In the genomic region with DNA sequence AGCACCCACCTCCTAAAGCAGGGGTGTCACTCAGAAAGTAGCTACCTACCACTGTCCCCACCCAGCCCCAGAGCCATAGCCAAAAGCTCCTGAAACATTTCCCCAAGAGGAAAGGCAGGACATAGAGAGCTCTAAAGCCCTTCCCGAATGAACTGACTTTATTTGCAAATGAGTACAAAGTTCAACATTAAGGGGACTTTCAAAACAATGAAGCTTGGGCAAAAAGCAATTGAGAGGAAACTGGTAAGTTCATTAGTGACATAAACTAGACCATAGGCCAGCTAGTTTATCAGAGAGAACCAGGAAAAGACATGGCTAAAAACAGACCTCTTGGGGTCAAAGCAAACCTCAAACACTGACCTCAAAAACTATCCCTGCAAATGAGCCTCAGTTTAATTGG, we compare ENCODE assay signal across 1 cellular context.
TF ChIP-seq lines count a peak whose summit lies in the region.

No MANE protein-coding gene starts in this region.

TF ChIP-seq in liver, 16 proteins besides CTCF, POLR2A, EP300 and RAD21 (continued from another document):
- TF ChIP-seq SP1 (IDR thresholded peaks at IDR 0.05) (peak; percentile 90), HNF4G (IDR thresholded peaks at IDR 0.05) (peak; percentile 72), JUND (IDR thresholded peaks at IDR 0.05) (peak; percentile 30 to 44), YY1 (IDR thresholded peaks at IDR 0.05) (peak; percentile 72)
- TF ChIP-seq, protein P1, sequence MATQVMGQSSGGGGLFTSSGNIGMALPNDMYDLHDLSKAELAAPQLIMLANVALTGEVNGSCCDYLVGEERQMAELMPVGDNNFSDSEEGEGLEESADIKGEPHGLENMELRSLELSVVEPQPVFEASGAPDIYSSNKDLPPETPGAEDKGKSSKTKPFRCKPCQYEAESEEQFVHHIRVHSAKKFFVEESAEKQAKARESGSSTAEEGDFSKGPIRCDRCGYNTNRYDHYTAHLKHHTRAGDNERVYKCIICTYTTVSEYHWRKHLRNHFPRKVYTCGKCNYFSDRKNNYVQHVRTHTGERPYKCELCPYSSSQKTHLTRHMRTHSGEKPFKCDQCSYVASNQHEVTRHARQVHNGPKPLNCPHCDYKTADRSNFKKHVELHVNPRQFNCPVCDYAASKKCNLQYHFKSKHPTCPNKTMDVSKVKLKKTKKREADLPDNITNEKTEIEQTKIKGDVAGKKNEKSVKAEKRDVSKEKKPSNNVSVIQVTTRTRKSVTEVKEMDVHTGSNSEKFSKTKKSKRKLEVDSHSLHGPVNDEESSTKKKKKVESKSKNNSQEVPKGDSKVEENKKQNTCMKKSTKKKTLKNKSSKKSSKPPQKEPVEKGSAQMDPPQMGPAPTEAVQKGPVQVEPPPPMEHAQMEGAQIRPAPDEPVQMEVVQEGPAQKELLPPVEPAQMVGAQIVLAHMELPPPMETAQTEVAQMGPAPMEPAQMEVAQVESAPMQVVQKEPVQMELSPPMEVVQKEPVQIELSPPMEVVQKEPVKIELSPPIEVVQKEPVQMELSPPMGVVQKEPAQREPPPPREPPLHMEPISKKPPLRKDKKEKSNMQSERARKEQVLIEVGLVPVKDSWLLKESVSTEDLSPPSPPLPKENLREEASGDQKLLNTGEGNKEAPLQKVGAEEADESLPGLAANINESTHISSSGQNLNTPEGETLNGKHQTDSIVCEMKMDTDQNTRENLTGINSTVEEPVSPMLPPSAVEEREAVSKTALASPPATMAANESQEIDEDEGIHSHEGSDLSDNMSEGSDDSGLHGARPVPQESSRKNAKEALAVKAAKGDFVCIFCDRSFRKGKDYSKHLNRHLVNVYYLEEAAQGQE (IDR thresholded peaks at IDR 0.05) = no peak
- TF ChIP-seq, protein P2, sequence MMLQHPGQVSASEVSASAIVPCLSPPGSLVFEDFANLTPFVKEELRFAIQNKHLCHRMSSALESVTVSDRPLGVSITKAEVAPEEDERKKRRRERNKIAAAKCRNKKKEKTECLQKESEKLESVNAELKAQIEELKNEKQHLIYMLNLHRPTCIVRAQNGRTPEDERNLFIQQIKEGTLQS (IDR thresholded peaks at IDR 0.05) = no peak
